ENCODE assay signal across 7 cellular contexts in the genomic region with DNA sequence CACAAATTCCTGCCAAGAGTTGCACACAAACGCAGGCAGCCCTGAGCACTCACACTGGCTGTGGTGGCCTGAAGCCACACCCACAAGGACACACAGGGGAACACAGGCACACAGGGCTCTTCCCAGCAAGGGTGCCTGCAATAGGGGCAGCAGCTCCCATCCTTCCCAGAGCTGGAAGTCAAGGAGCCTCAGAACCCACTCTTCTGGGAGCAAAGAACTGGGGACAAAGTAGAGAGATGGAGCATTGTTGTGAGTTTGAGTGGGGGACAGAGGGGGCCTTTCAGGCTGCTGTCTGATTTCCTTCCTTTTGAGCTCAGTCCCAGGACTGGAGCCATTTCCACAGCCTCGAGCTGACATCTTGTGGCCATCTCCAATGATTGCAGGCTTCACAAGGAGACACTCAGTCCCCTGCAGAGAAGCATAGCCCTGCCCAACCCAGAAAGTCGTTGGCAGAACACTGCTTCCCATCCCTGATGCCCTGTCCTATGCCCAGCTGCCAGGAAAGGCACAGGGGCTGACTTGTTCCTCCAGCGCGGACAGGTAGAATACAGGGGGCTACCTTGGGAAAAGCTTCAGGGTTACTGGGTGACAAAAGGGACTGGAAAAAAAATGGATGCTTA. TPM values are rescaled to one million over a fixed set of nuclear protein-coding genes. Genes with fewer than 3 reads are reported as not detected.
DNase-seq lines count a peak whose midpoint lies in the region; ATAC-seq, FAIRE-seq and TF ChIP-seq lines count a peak whose summit lies in the region.

No MANE protein-coding gene starts in this region.

- peaks cover 2% of the 10 kb centered on the region for H3K9me1 ChIP-seq in K562 (ENCODE audit: control insufficient read depth, insufficient read depth, low read length)

- TF ChIP-seq EP300 in K562 (IDR thresholded peaks at IDR 0.05; ENCODE audit: low read length): no peak

- H3K36me3 ChIP-seq in OCI-LY7 (ENCODE audit: insufficient read depth, low read length) (no peaks in the 10 kb centered on the region), K562 (ENCODE audit: control insufficient read depth, insufficient read depth, low read length) (no peaks in the 10 kb centered on the region)

- no peak overlapping the region for H3K9ac ChIP-seq in K562 (ENCODE audit: insufficient read depth in 1 of 2, low read depth in 2 of 2, low read length in 2 of 2)

- CTCF ChIA-PET in OCI-LY7 (lab: Charles Lee; ENCODE audit: unreplicated experiment): interaction anchor here (1.0 kb wide), 1 partner anchor 10 kb away, joined by 4 read pairs; no protein-coding TSS in a partner anchor
- CTCF ChIA-PET in K562 (lab: Yijun Ruan, JAX; ENCODE audit: low intra/inter-chr PET ratio): interaction anchor here (0.6 to 1.5 kb wide), 6 partner anchors 207 to 540 kb away, joined by 3 to 9 read pairs (median 4); no protein-coding TSS in a partner anchor

- H4K20me1 ChIP-seq in OCI-LY7 (ENCODE audit: insufficient read depth, low read length): no peaks in the 10 kb centered on the region
- H4K20me1 ChIP-seq in K562 (replicated peaks; ENCODE audit: control insufficient read depth, insufficient read depth, low read length): no peaks in the 10 kb centered on the region; the same call in 1 of the 2 replicates

- BruUV-seq in OCI-LY7 (replicated peaks; lab: Mats Ljungman, UMichigan) (no TSS peak), K562 (replicated peaks; lab: Mats Ljungman, UMichigan) (no TSS peak)

- peak; percentile 82 for FAIRE-seq in K562 (lab: Jason Lieb, UNC)

- H3K27me3 ChIP-seq in HL-60 (ENCODE audit: insufficient read depth, poor library complexity, severe bottlenecking) (peaks cover 2% of the 10 kb centered on the region), K562 (ENCODE audit: control insufficient read depth in 2 of 2, insufficient read depth in 2 of 2, low read length in 2 of 2) (peaks cover 5 to 22% of the 10 kb centered on the region in 2 experiments; a peak in 4 of 5 replicates)

- H3K9me3 ChIP-seq in OCI-LY7 (ENCODE audit: low read length): no peaks in the 10 kb centered on the region
- no peaks in the 10 kb centered on the region for H3K9me3 ChIP-seq in K562 (replicated peaks; ENCODE audit: control insufficient read depth, insufficient read depth, low read depth, low read length)

- peak; percentile 45 to 73 for TF ChIP-seq RAD21 in K562 (CRISPR knock-in tag; conservative IDR thresholded peaks at IDR 0.05 in 1 of 2, IDR thresholded peaks at IDR 0.05 in 1 of 2)

- in situ Hi-C loops in K562 (cut with MboI): loop anchor here (10.0 to 25.0 kb wide), 2 partner anchors 444 to 541 kb away; partner anchors contain the start of genes PKD2L1 and SCD

- 0% methylated on average over 5 of the region's 5 CpGs for WGBS in K562 (ENCODE audit: insufficient coverage, low coverage, missing lambda C conversion rate)

- H3K4me2 ChIP-seq in OCI-LY7 (ENCODE audit: low read length) (peak overlapping the region; percentile 47), K562 (ENCODE audit: insufficient read depth, low read length) (no peak overlapping the region)

- no peaks in the 10 kb centered on the region for H3K9me2 ChIP-seq in OCI-LY7 (ENCODE audit: insufficient read depth, low read length)

- peak; percentile 48 for TF ChIP-seq CTCF in HL-60 (IDR thresholded peaks at IDR 0.05; ENCODE audit: insufficient read depth, low read length)
- peak; percentile 89 for TF ChIP-seq CTCF in OCI-LY7 (conservative IDR thresholded peaks at IDR 0.05; ENCODE audit: low read length)
- peak; percentile 65 to 73 (median 71) for TF ChIP-seq CTCF in K562 (IDR thresholded peaks at IDR 0.05 in 2 of 3, conservative IDR thresholded peaks at IDR 0.05 in 1 of 3; ENCODE audit: insufficient read depth in 2 of 3, low read depth in 1 of 3, low read length in 3 of 3)

- POLR2A ChIA-PET in OCI-LY7 (lab: Charles Lee) (interaction anchor here (0.8 to 0.9 kb wide), 2 partner anchors 16 to 98 kb away, joined by 3 read pairs; no protein-coding TSS in a partner anchor), K562 (lab: Yijun Ruan, JAX) (interaction anchor here (0.6 to 1.0 kb wide), 4 partner anchors 10 to 133 kb away, joined by 3 to 4 read pairs (median 3); partner anchors contain the start of gene PAX2)

- intact Hi-C loops in OCI-LY7 (cut with micrococcal nuclease; ENCODE audit: unreplicated experiment) (loop anchor here (1.0 to 10.0 kb wide), 6 partner anchors 136 to 574 kb away; partner anchors contain the start of gene PKD2L1), K562 (cut with micrococcal nuclease) (loop anchor here (2.0 to 10.0 kb wide), 6 partner anchors 114 to 534 kb away; partner anchors contain the start of genes SCD and SEC31B)

- H3K79me2 ChIP-seq in OCI-LY7 (ENCODE audit: insufficient read depth, low read depth, low read length): no peaks in the 10 kb centered on the region
- H3K79me2 ChIP-seq in K562 (ENCODE audit: control insufficient read depth, insufficient read depth, low read length): no peaks in the 10 kb centered on the region

- DNase-seq in DMS53 treated with DMSO at 0.1 percent for 48 hours (lab: John Stamatoyannopoulos, UW; ENCODE audit: unreplicated experiment) (peak; percentile 51), HL-60 (ENCODE audit: low read depth in 1 of 2, low spot score in 1 of 2) (peak; percentile 17 to 63), OCI-LY7 (ENCODE audit: low spot score) (peak; percentile 86), K562 (ENCODE audit: extremely low read depth in 1 of 4, low spot score in 3 of 4) (peak; percentile 45 to 66 (median 56)), iris pigment epithelial cell (ENCODE audit: low read depth) (peak; percentile 72)
- peak; percentile 10 for DNase-seq in stimulated activated CD4-positive, alpha-beta T cell treated with anti-CD3 and anti-CD28 coated beads, Interleukin-4, amount 100 ng/mL, for 1 hour

- no peak overlapping the region for H3K4me3 ChIP-seq in HL-60 (replicated peaks; ENCODE audit: insufficient read depth, low read length)
- H3K4me3 ChIP-seq in OCI-LY7 (ENCODE audit: low read depth, low read length, poor library complexity, severe bottlenecking): no peak overlapping the region
- no peak overlapping the region for H3K4me3 ChIP-seq in K562

- H3K4me1 ChIP-seq in OCI-LY7 (ENCODE audit: insufficient read depth, low read length, poor library complexity, severe bottlenecking): peaks cover 35% of the 10 kb centered on the region
- peaks cover 0 to 4% of the 10 kb centered on the region in 2 experiments; a peak in 1 of 5 replicates for H3K4me1 ChIP-seq in K562 (replicated peaks in 1 of 2; ENCODE audit: control insufficient read depth in 2 of 2, insufficient read depth in 2 of 2, low read length in 2 of 2)

- peak overlapping the region; percentile 82 for H2AFZ ChIP-seq in OCI-LY7 (ENCODE audit: low read length)
- no peak overlapping the region for H2AFZ ChIP-seq in K562 (ENCODE audit: low read depth, low read length)

- no peak for TF ChIP-seq POLR2A in K562 (conservative IDR thresholded peaks at IDR 0.05)

- H3K27ac ChIP-seq in HL-60 (replicated peaks) (no peak overlapping the region), OCI-LY7 (ENCODE audit: low read depth, low read length, poor library complexity, severe bottlenecking) (no peak overlapping the region), K562 (ENCODE audit: extremely low read depth, low read depth, low read length) (no peak overlapping the region)

- ATAC-seq in K562: peak; percentile 92
- no peak for ATAC-seq in HG02885 (IDR thresholded peaks at IDR 0.05; ENCODE audit: poor library complexity, unreplicated experiment)

TF ChIP-seq in K562, 482 proteins besides CTCF, POLR2A, EP300 and RAD21 (continues in another document):
- TF ChIP-seq NBN (IDR thresholded peaks at IDR 0.05; ENCODE audit: low read depth): no peak
- no peak for TF ChIP-seq NR2F6 (CRISPR knock-in tag; IDR thresholded peaks at IDR 0.05)
- TF ChIP-seq EWSR1 (IDR thresholded peaks at IDR 0.05; ENCODE audit: borderline replicate concordance, low read depth, partially characterized antibody): no peak
- TF ChIP-seq BACH1 (tag; IDR thresholded peaks at IDR 0.05): no peak
- TF ChIP-seq, protein P1, sequence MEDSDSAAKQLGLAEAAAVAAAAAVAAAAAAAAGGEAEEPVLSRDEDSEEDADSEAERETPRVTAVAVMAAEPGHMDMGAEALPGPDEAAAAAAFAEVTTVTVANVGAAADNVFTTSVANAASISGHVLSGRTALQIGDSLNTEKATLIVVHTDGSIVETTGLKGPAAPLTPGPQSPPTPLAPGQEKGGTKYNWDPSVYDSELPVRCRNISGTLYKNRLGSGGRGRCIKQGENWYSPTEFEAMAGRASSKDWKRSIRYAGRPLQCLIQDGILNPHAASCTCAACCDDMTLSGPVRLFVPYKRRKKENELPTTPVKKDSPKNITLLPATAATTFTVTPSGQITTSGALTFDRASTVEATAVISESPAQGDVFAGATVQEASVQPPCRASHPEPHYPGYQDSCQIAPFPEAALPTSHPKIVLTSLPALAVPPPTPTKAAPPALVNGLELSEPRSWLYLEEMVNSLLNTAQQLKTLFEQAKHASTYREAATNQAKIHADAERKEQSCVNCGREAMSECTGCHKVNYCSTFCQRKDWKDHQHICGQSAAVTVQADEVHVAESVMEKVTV (CRISPR knock-in tag; IDR thresholded peaks at IDR 0.05): 0 out of 2 replicates have a peak, but pooled peaks have one; percentile 23
- no peak for TF ChIP-seq CBX2 (IDR thresholded peaks at IDR 0.05; ENCODE audit: insufficient read depth, low read length, poor library complexity, severe bottlenecking)
- no peak for TF ChIP-seq NFATC3 (IDR thresholded peaks at IDR 0.05)
- peak; percentile 62; the same call in 1 of the 2 replicates for TF ChIP-seq STAG1 (CRISPR knock-in tag; IDR thresholded peaks at IDR 0.05; ENCODE audit: borderline replicate concordance)

RNA-seq across cellular contexts. Expression of gene SLF2, which starts 34.4 kb away (rescaled TPM):
- 50.9 and 58.2 TPM in 2 replicates for total RNA-seq in OCI-LY7 (2014; rRNA removed; shearing (Covaris generic))
- total RNA-seq in OCI-LY7 (2022) (52.1 and 52.3 TPM in 2 replicates), K562 (2014; rRNA removed) (7.8 and 8.8 TPM in 2 replicates), K562 (2014; rRNA removed; fragmentation: Illumina TruSeq; extraction: Trizol) (13.8 and 13.9 TPM in 2 replicates), K562 (2015; rRNA removed; fragmentation: Illumina TruSeq; extraction: Trizol) (17.6 and 18.4 TPM in 2 replicates), K562 (2021) (9.2 and 11.3 TPM in 2 replicates)
- 19.8 and 53.8 TPM in 2 replicates for total RNA-seq in K562 (2011; cell fraction: chromatin; rRNA removed; ENCODE audit: low replicate concordance)
- total RNA-seq in K562 (2011; cell fraction: nucleolus; rRNA removed): 21.0 and 23.3 TPM in 2 replicates
- 30.5 and 45.8 TPM in 2 replicates for total RNA-seq in K562 (2011; cell fraction: nucleoplasm; rRNA removed)
- polyA plus RNA-seq in K562 (2011; rRNA removed) (6.7 and 7.1 TPM in 2 replicates), K562 (2014; fragmentation: Illumina TruSeq; extraction: Trizol) (4.9 and 6.1 TPM in 2 replicates), K562 (2014; fragmentation: Nextera tagmentation; extraction: Ambion mirVana) (1 to 10 TPM; 1.7 to 1.8 TPM), K562 (2014; rRNA removed) (7.9 and 8.6 TPM in 2 replicates)
- polyA plus RNA-seq in K562 (2011; cell fraction: cytosol; rRNA removed): 2.6 and 3.9 TPM in 2 replicates
- polyA plus RNA-seq in K562 (2011; cell fraction: nucleus; rRNA removed): 9.7 and 10.6 TPM in 2 replicates
- 6.6 and 11.2 TPM in 2 replicates for polyA plus RNA-seq in K562 (2012)
- 13.3 and 19.4 TPM in 2 replicates for polyA minus RNA-seq in K562 (2011; rRNA and poly(A)+ RNA removed)
- polyA minus RNA-seq in K562 (2011; cell fraction: cytosol; rRNA and poly(A)+ RNA removed): 6.1 and 7.0 TPM in 2 replicates
- polyA minus RNA-seq in K562 (2011; cell fraction: nucleus; rRNA and poly(A)+ RNA removed): 25.6 and 47.8 TPM in 2 replicates

Comparison
In these comparisons a context has a peak if more than half of its experiments do, and no peak if none do; other contexts are left out.
1. DNase-seq: peak in every context shown above with its lines; median percentile 86 in OCI-LY7; 72 in iris pigment epithelial cell; 56 in K562; 51 in DMS53 treated with DMSO at 0.1 percent for 48 hours; 40 in HL-60; 10 in stimulated activated CD4-positive, alpha-beta T cell treated with anti-CD3 and anti-CD28 coated beads, Interleukin-4, amount 100 ng/mL, for 1 hour.